Comparison of ENCODE assay signal across 8 cellular contexts in genomic region chr2:54634564-54635511, GRCh38.
DNase-seq lines count a peak whose midpoint lies in the region; ATAC-seq lines count a peak whose summit lies in the region.

No MANE protein-coding gene starts in this region.

- H3K4me3 ChIP-seq in ectodermal cell (ENCODE audit: insufficient read depth, low read depth, low read length) (no peak overlapping the region), mucosa of rectum (ENCODE audit: low read length in 2 of 2) (peak overlapping the region; percentile 6 to 29)

- peaks cover 28% of the 10 kb centered on the region for H3K36me3 ChIP-seq in ectodermal cell (ENCODE audit: control insufficient read depth, insufficient read depth, low read length)
- peaks cover 79 to 84% of the 10 kb centered on the region in 2 donors for H3K36me3 ChIP-seq in mucosa of rectum (ENCODE audit: control insufficient read depth in 2 of 2, insufficient read depth in 2 of 2, low read length in 2 of 2)

- DNase-seq in HCEC 1CT = peak; percentile 5
- peak; percentile 36 for DNase-seq in NCI-H226
- DNase-seq in occipital lobe (lab: John Stamatoyannopoulos, UW) = no peak
- DNase-seq in ecto neural progenitor cell (ENCODE audit: low spot score) = no peak
- no peak for DNase-seq in effector CD8-positive, alpha-beta T cell (lab: John Stamatoyannopoulos, UW)

- WGBS in ectodermal cell, 2 experiments = 85 to 89% methylated on average over 14 to 16 of the region's 16 CpGs

- H3K9ac ChIP-seq in mucosa of rectum (ENCODE audit: low read depth in 1 of 2, low read length in 2 of 2) = no peak overlapping the region

- H3K27me3 ChIP-seq in ectodermal cell (ENCODE audit: control insufficient read depth, insufficient read depth, low read length, poor library complexity, severe bottlenecking) = no peaks in the 10 kb centered on the region
- H3K27me3 ChIP-seq in mucosa of rectum (ENCODE audit: control insufficient read depth in 2 of 2, insufficient read depth in 2 of 2, low read length in 2 of 2) = no peaks in the 10 kb centered on the region

- H3K27ac ChIP-seq in ectodermal cell (ENCODE audit: insufficient read depth, low read depth, low read length, poor library complexity, severe bottlenecking) (peak overlapping the region; percentile 47), mucosa of rectum (ENCODE audit: low read depth in 2 of 2, low read length in 2 of 2) (peak overlapping the region; percentile 68 to 71)

- ATAC-seq in GM18511 (IDR thresholded peaks at IDR 0.05; ENCODE audit: unreplicated experiment) = peak; percentile 82

- H3K9me3 ChIP-seq in ectodermal cell (ENCODE audit: control insufficient read depth, low read length) = no peaks in the 10 kb centered on the region
- no peaks in the 10 kb centered on the region for H3K9me3 ChIP-seq in mucosa of rectum (ENCODE audit: control insufficient read depth in 2 of 2, low read length in 2 of 2)

- peaks cover 7% of the 10 kb centered on the region for H3K4me1 ChIP-seq in ectodermal cell (ENCODE audit: control insufficient read depth, insufficient read depth, low read length)
- H3K4me1 ChIP-seq in mucosa of rectum (ENCODE audit: control insufficient read depth in 2 of 2, insufficient read depth in 2 of 2, low read length in 2 of 2) = peaks cover 7 to 12% of the 10 kb centered on the region in 2 donors

Comparison
In these comparisons a context has a peak if more than half of its experiments do, and no peak if none do; other contexts are left out.
1. DNase-seq: peak in HCEC 1CT (single experiment) and NCI-H226 (single experiment); none in occipital lobe (single experiment), ecto neural progenitor cell (single experiment) and effector CD8-positive, alpha-beta T cell (single experiment).